Comparison of ENCODE assay signal across 2 cellular contexts in genomic region chr10:34423607-34424325, GRCh38.
A peak's percentile ranks its signal among the peaks of the same experiment; 100 is the strongest.
TF ChIP-seq lines count a peak whose summit lies in the region.

No MANE protein-coding gene starts in this region.

TF ChIP-seq in HepG2, 621 proteins besides CTCF, POLR2A, EP300 and RAD21:
- TF ChIP-seq MAFK (conservative IDR thresholded peaks at IDR 0.05 in 1 of 2, IDR thresholded peaks at IDR 0.05 in 1 of 2; ENCODE audit: low read length in 2 of 2) (peak in 1 of 2 experiments; percentile 58; a peak in 3 of 4 replicates), MAFF (IDR thresholded peaks at IDR 0.05; ENCODE audit: low read depth, low read length) (peak; percentile 49; the same call in 1 of the 2 replicates), ZNF839 (CRISPR knock-in tag; IDR thresholded peaks at IDR 0.05; ENCODE audit: borderline replicate concordance) (no peak)

TF ChIP-seq in K562, 482 proteins besides CTCF, POLR2A, EP300 and RAD21:
- TF ChIP-seq C11orf30 (IDR thresholded peaks at IDR 0.05; ENCODE audit: low read depth) (0 out of 2 replicates have a peak, but pooled peaks have one; percentile 17), SPI1 (IDR thresholded peaks at IDR 0.05; ENCODE audit: borderline replicate concordance, low read depth, low read length) (no peak), ZNF316 (IDR thresholded peaks at IDR 0.05) (peak; percentile 55; the same call in 1 of the 2 replicates), POLR2B (IDR thresholded peaks at IDR 0.05; ENCODE audit: low read depth, partially characterized antibody) (no peak)
